Comparison of ENCODE assay signal across 17 cellular contexts in the genomic region with DNA sequence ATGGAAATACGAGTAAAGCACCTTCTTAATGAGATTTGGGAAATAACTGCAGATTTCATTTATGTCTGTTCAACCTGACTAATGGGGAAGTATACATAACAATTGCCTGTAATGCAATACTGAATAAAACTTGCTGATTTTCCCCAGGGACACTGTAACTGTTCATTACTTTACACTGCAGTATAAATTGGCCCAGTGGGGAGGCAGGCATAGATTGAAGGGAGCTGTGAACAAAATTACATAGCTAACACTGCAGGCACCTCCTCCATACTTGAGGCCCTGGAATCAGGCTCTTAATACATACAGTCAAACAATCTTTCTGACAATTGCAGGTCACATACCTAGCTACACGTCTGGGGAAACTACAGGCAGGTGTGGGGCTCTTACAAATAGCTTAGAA.
"Had no signal": no experiment of that assay in that cellular context is flagged by ENCODE, and none has a peak within 500 bp of the region (broad histone marks: within the 10 kb centered on the region; RNA-seq: fewer than 3 reads in every experiment).

No MANE protein-coding gene starts in this region.

- H3K9me3 ChIP-seq: gastrocnemius medialis, right lobe of liver, suprapubic skin, upper lobe of left lung had no signal

- H3K36me3 ChIP-seq: gastrocnemius medialis, right lobe of liver, suprapubic skin, upper lobe of left lung had no signal

- H3K27me3 Mint-ChIP-seq: activated B cell treated with CpG ODN at 0.5 μM for 24 hours; activated CD4-positive, alpha-beta T cell treated with anti-CD3 and anti-CD28 coated beads, Interleukin-2, amount 10 ng/mL, durations not matched to agents 24 days and 14 days; stimulated activated naive CD8-positive, alpha-beta T cell treated with anti-CD3 and anti-CD28 coated beads, Interleukin-15, Interleukin-2, amounts not matched to agents 100 ng/mL and 50 ng/mL, for 24 hours had no signal

- H3K36me3 Mint-ChIP-seq: activated naive CD4-positive, alpha-beta T cell treated with anti-CD3 and anti-CD28 coated beads, Interleukin-2, amount 50 U/mL, for 72 hours; mesothelial cell of epicardium had no signal

- DNase-seq: activated B cell treated with CpG ODN at 0.5 μM for 24 hours; activated CD4-positive, alpha-beta T cell treated with anti-CD3 and anti-CD28 coated beads, Interleukin-2, amount 10 ng/mL, durations not matched to agents 24 days and 14 days; activated CD8-positive, alpha-beta memory T cell treated with anti-CD3 and anti-CD28 coated beads, Interleukin-2, amount 50 U/mL, for 48 hours; activated gamma-delta T cell; activated T-cell treated with anti-CD3 and anti-CD28 coated beads, Interleukin-2, amount 50 U/mL, for 72 hours; dorsolateral prefrontal cortex; erythroblast; gastrocnemius medialis; left colon; right lobe of liver; upper lobe of left lung had no signal

- H3K9me3 Mint-ChIP-seq: activated B cell treated with CpG ODN at 0.5 μM for 24 hours; activated CD4-positive, alpha-beta T cell treated with anti-CD3 and anti-CD28 coated beads, Interleukin-2, amount 10 ng/mL, durations not matched to agents 24 days and 14 days; mesothelial cell of epicardium; neural crest cell; stimulated activated naive CD8-positive, alpha-beta T cell treated with anti-CD3 and anti-CD28 coated beads, Interleukin-15, Interleukin-2, amounts not matched to agents 100 ng/mL and 50 ng/mL, for 24 hours had no signal

- H3K4me1 Mint-ChIP-seq: activated B cell treated with CpG ODN at 0.5 μM for 24 hours; activated CD4-positive, alpha-beta T cell treated with anti-CD3 and anti-CD28 coated beads, Interleukin-2, amount 10 ng/mL, durations not matched to agents 24 days and 14 days; mesothelial cell of epicardium; neural crest cell had no signal

- H3K4me3 Mint-ChIP-seq: activated B cell treated with CpG ODN at 0.5 μM for 24 hours; activated CD4-positive, alpha-beta T cell treated with anti-CD3 and anti-CD28 coated beads, Interleukin-2, amount 10 ng/mL, durations not matched to agents 24 days and 14 days; activated T-cell treated with anti-CD3 and anti-CD28 coated beads, Interleukin-2, amount 50 U/mL, for 72 hours; mesothelial cell of epicardium; neural crest cell; stimulated activated naive CD8-positive, alpha-beta T cell treated with anti-CD3 and anti-CD28 coated beads, Interleukin-15, Interleukin-2, amounts not matched to agents 100 ng/mL and 50 ng/mL, for 24 hours had no signal

- H3K4me3 ChIP-seq: dorsolateral prefrontal cortex, gastrocnemius medialis, lung, right lobe of liver, suprapubic skin, upper lobe of left lung had no signal

- H3K27me3 ChIP-seq: dorsolateral prefrontal cortex, gastrocnemius medialis, right lobe of liver, suprapubic skin, upper lobe of left lung had no signal

- H3K27ac ChIP-seq: dorsolateral prefrontal cortex, gastrocnemius medialis, right lobe of liver, suprapubic skin, upper lobe of left lung had no signal

- H3K27ac Mint-ChIP-seq: activated B cell treated with CpG ODN at 0.5 μM for 24 hours; activated CD4-positive, alpha-beta T cell treated with anti-CD3 and anti-CD28 coated beads, Interleukin-2, amount 10 ng/mL, durations not matched to agents 24 days and 14 days; activated naive CD4-positive, alpha-beta T cell treated with anti-CD3 and anti-CD28 coated beads, Interleukin-2, amount 50 U/mL, for 72 hours; activated T-cell treated with anti-CD3 and anti-CD28 coated beads, Interleukin-2, amount 50 U/mL, for 72 hours; mesothelial cell of epicardium; stimulated activated naive CD8-positive, alpha-beta T cell treated with anti-CD3 and anti-CD28 coated beads, Interleukin-15, Interleukin-2, amounts not matched to agents 100 ng/mL and 50 ng/mL, for 24 hours had no signal

- H3K4me1 ChIP-seq: gastrocnemius medialis, right lobe of liver, suprapubic skin, upper lobe of left lung had no signal
